32 cellular contexts compared by ENCODE assay signal in genomic region chr4:119641765-119642164, GRCh38. TPM values are rescaled to one million over a fixed set of nuclear protein-coding genes. Genes with fewer than 3 reads are reported as not detected.
DNase-seq lines count a peak whose midpoint lies in the region; ATAC-seq, FAIRE-seq and TF ChIP-seq lines count a peak whose summit lies in the region.
"Had no signal": no experiment of that assay in that cellular context is flagged by ENCODE, and none has a peak within 500 bp of the region (broad histone marks: within the 10 kb centered on the region; RNA-seq: fewer than 3 reads in every experiment).

No MANE protein-coding gene starts in this region.

- no peak overlapping the region for H2AFZ ChIP-seq in IMR-90 (replicated peaks; ENCODE audit: low read length, poor library complexity)

- H2AK9ac ChIP-seq in IMR-90 (replicated peaks; ENCODE audit: low read depth, low read length, poor library complexity) = no peak overlapping the region

- no peaks in the 10 kb centered on the region for H3K9me3 ChIP-seq in HEK293 (ENCODE audit: control insufficient read depth, insufficient read depth, low read depth, low read length)
- no peaks in the 10 kb centered on the region for H3K9me3 ChIP-seq in IMR-90 (ENCODE audit: control insufficient read depth, insufficient read depth, low read length)
- H3K9me3 ChIP-seq in Panc1 (ENCODE audit: control insufficient read depth, insufficient read depth, low read depth, low read length) = no peaks in the 10 kb centered on the region
- H3K9me3 ChIP-seq: A549; BE2C; BLaER1; BLaER1 treated with 17β-estradiol and CSF1 and Interleukin-3, amounts not matched to agents 10 nM and 100 nM; Caco-2 had no signal

- no peak for FAIRE-seq in D721Med (lab: Jason Lieb, UNC)
- FAIRE-seq: A204.1, A549 had no signal

- 0 out of 2 replicates have a peak, but pooled peaks cover 3% of the 10 kb centered on the region for H3K9me1 ChIP-seq in IMR-90 (ENCODE audit: insufficient read depth, low read length)

- no peak for TF ChIP-seq RAD21 in IMR-90 (IDR thresholded peaks at IDR 0.05; ENCODE audit: low read length)

- no peak overlapping the region for H2AK5ac ChIP-seq in IMR-90 (ENCODE audit: low read depth, low read length)

- CTCF ChIA-PET in HEK293 (lab: Yijun Ruan, JAX) (no interaction called here), IMR-90 (lab: Yijun Ruan, JAX) (no interaction called here), Panc1 (lab: Charles Lee) (no interaction called here)

- H3K4ac ChIP-seq in IMR-90 (ENCODE audit: low read depth, low read length) = no peak overlapping the region

- no peak overlapping the region for H4K91ac ChIP-seq in IMR-90 (ENCODE audit: insufficient read depth, low read depth, low read length)

- no peaks in the 10 kb centered on the region for H3K27me3 ChIP-seq in IMR-90 (ENCODE audit: control insufficient read depth, insufficient read depth, low read length)
- H3K27me3 ChIP-seq in Panc1 (ENCODE audit: control insufficient read depth, insufficient read depth, low read length) = no peaks in the 10 kb centered on the region
- H3K27me3 ChIP-seq: BE2C; BLaER1; BLaER1 treated with 17β-estradiol and CSF1 and Interleukin-3, amounts not matched to agents 10 nM and 100 nM had no signal

- no peak for TF ChIP-seq POLR2A in IMR-90 (IDR thresholded peaks at IDR 0.05; ENCODE audit: low read depth, low read length)

- H3K23ac ChIP-seq in IMR-90 (ENCODE audit: low read depth, low read length) = no peak overlapping the region

- TF ChIP-seq CTCF in HEK293 (tag by site-specific recombination; IDR thresholded peaks at IDR 0.05) = no peak
- TF ChIP-seq CTCF in IMR-90 (conservative IDR thresholded peaks at IDR 0.05; ENCODE audit: low read depth, low read length) = no peak
- TF ChIP-seq CTCF in Panc1 (IDR thresholded peaks at IDR 0.05) = no peak
- TF ChIP-seq CTCF in D721Med (IDR thresholded peaks at IDR 0.05; ENCODE audit: insufficient read depth, missing control alignments) = no peak

- intact Hi-C loops in IMR-90 (cut with micrococcal nuclease) = no loop called here
- intact Hi-C loops in Panc1 (cut with micrococcal nuclease; ENCODE audit: unreplicated experiment) = no loop called here

- no peak overlapping the region for H2BK120ac ChIP-seq in IMR-90 (ENCODE audit: low read depth, low read length)

- no peak overlapping the region for H2BK5ac ChIP-seq in IMR-90 (ENCODE audit: low read depth, low read length, poor library complexity, severe bottlenecking)

- H3K56ac ChIP-seq in IMR-90 (ENCODE audit: extremely low read depth, insufficient read depth, low read length) = no peak overlapping the region

- H2BK15ac ChIP-seq in IMR-90 (ENCODE audit: low read depth, low read length) = no peak overlapping the region

- in situ Hi-C loops in IMR-90 (cut with MboI; ENCODE audit: low sequenced_read_pairs) (no loop called here), Panc1 (cut with HindIII; ENCODE audit: low pct_unique_long_range_greater_than_20kb, low sequenced_read_pairs) (no loop called here)

- H3K9ac ChIP-seq in IMR-90 (ENCODE audit: low read depth, low read length) = no peak overlapping the region
- H3K9ac ChIP-seq: BLaER1; BLaER1 treated with 17β-estradiol and CSF1 and Interleukin-3, amounts not matched to agents 10 nM and 100 nM had no signal

- ATAC-seq in IMR-90 (ENCODE audit: low read depth) = no peak
- ATAC-seq in Panc1 = no peak
- ATAC-seq in GM19035 (IDR thresholded peaks at IDR 0.05; ENCODE audit: unreplicated experiment) = no peak
- ATAC-seq: A549; CD8-positive, alpha-beta T cell had no signal

- 0 out of 4 replicates have a peak, but pooled peaks cover 0 to 4% of the 10 kb centered on the region in 2 experiments for H3K79me1 ChIP-seq in IMR-90 (ENCODE audit: low read depth in 1 of 2, low read length in 2 of 2)

- no TSS peak for BruUV-seq in IMR-90 (replicated peaks; lab: Mats Ljungman, UMichigan)
- BruUV-seq in Panc1 (replicated peaks; lab: Mats Ljungman, UMichigan) = no TSS peak

- dilution Hi-C loops in IMR-90 (cut with HindIII; ENCODE audit: low sequenced_read_pairs, unreplicated experiment) = no loop called here

- H3K4me1 ChIP-seq in HEK293 (ENCODE audit: control insufficient read depth, insufficient read depth, low read length) (no peaks in the 10 kb centered on the region; the same call in 1 of the 2 replicates), IMR-90 (ENCODE audit: control insufficient read depth, insufficient read depth, low read length) (peaks cover 16% of the 10 kb centered on the region), Panc1 (ENCODE audit: control insufficient read depth, insufficient read depth, low read length) (peaks cover 4% of the 10 kb centered on the region; the same call in 1 of the 2 replicates)
- H3K4me1 ChIP-seq: A549, BE2C, BLaER1 had no signal

- no peak overlapping the region for H4K8ac ChIP-seq in IMR-90 (ENCODE audit: low read depth in 2 of 2, low read length in 2 of 2)

- no peak overlapping the region for H3K4me3 ChIP-seq in HEK293 (ENCODE audit: low read depth, low read length)
- no peak overlapping the region for H3K4me3 ChIP-seq in IMR-90 (ENCODE audit: insufficient read depth, low read depth, low read length)
- H3K4me3 ChIP-seq in Panc1 (ENCODE audit: low read depth in 2 of 2, low read length in 2 of 2) = no peak overlapping the region
- H3K4me3 ChIP-seq: A549; BLaER1; BLaER1 treated with 17β-estradiol and CSF1 and Interleukin-3, amounts not matched to agents 10 nM and 100 nM had no signal

- no peak overlapping the region for H3K27ac ChIP-seq in HEK293 (ENCODE audit: extremely low read depth, low read depth, low read length)
- H3K27ac ChIP-seq in IMR-90 (ENCODE audit: insufficient read depth, low read length) = no peak overlapping the region
- peak overlapping the region; percentile 44; the same call in 1 of the 2 replicates for H3K27ac ChIP-seq in Panc1 (ENCODE audit: low read length)
- H3K27ac ChIP-seq: 22Rv1; A549; BLaER1; BLaER1 treated with 17β-estradiol and CSF1 and Interleukin-3, amounts not matched to agents 10 nM and 100 nM; C4-2B had no signal

- H4K5ac ChIP-seq in IMR-90 (ENCODE audit: low read depth, low read length) = no peak overlapping the region

- H3K14ac ChIP-seq in IMR-90 (replicated peaks; ENCODE audit: low read depth, low read length) = no peak overlapping the region

- POLR2A ChIA-PET in HEK293 (lab: Yijun Ruan, JAX) (no interaction called here), IMR-90 (lab: Charles Lee; ENCODE audit: unreplicated experiment) (no interaction called here), Panc1 (lab: Charles Lee) (no interaction called here)

- H3K4me2 ChIP-seq in IMR-90 (ENCODE audit: low read depth, low read length) = no peak overlapping the region
- H3K4me2 ChIP-seq: A549; BLaER1; BLaER1 treated with 17β-estradiol and CSF1 and Interleukin-3, amounts not matched to agents 10 nM and 100 nM had no signal

- H4K20me1 ChIP-seq in IMR-90 (ENCODE audit: insufficient read depth, low read length) = no peaks in the 10 kb centered on the region
- H4K20me1 ChIP-seq: BLaER1; BLaER1 treated with 17β-estradiol and CSF1 and Interleukin-3, amounts not matched to agents 10 nM and 100 nM had no signal

- H3K36me3 ChIP-seq in HEK293 (ENCODE audit: control insufficient read depth in 2 of 2, insufficient read depth in 1 of 2, low read length in 2 of 2) (no peaks in the 10 kb centered on the region), IMR-90 (ENCODE audit: control insufficient read depth, insufficient read depth, low read length) (no peaks in the 10 kb centered on the region), Panc1 (ENCODE audit: control insufficient read depth, insufficient read depth, low read length) (no peaks in the 10 kb centered on the region)
- H3K36me3 ChIP-seq: BE2C; BLaER1; BLaER1 treated with 17β-estradiol and CSF1 and Interleukin-3, amounts not matched to agents 10 nM and 100 nM had no signal

- peak overlapping the region; percentile 19; the same call in 1 of the 2 replicates for H3K18ac ChIP-seq in IMR-90 (ENCODE audit: low read depth, low read length)

- no peak overlapping the region for H2BK20ac ChIP-seq in IMR-90 (ENCODE audit: low read depth, low read length)

- no peak for DNase-seq in IMR-90
- no peak for DNase-seq in Panc1 (ENCODE audit: low read depth, low spot score)
- no peak for DNase-seq in D721Med (ENCODE audit: insufficient read length, low spot score)
- no peak for DNase-seq in cerebellum (ENCODE audit: low spot score)
- DNase-seq: 8988T; ACHN; AML-193; BE2C; C1 segment of cervical spinal cord; Caco-2; Calu3; CD4-positive, alpha-beta memory T cell; CD4-positive, alpha-beta T cell; CD4-positive, CD25-positive, alpha-beta regulatory T cell; CD8-positive, alpha-beta memory T cell; CD8-positive, alpha-beta T cell; COR-L47; DMS 273 treated with DMSO at 0.1 percent for 48 hours; DMS153; DMS53; DMS79; DMS79 treated with DMSO at 0.1 percent for 48 hours; DND-41; EL had no signal

TF ChIP-seq in HEK293, 187 proteins besides CTCF, POLR2A, EP300 and RAD21:
- no peak for TF ChIP-seq OSR2 (tag by site-specific recombination; IDR thresholded peaks at IDR 0.05)
- TF ChIP-seq ZNF549 (tag by site-specific recombination; IDR thresholded peaks at IDR 0.05) = peak; percentile 95
TF ChIP-seq in HEK293: peak in this region for 1.

TF ChIP-seq in IMR-90, 13 proteins besides CTCF, POLR2A, EP300 and RAD21 (continues in another document):
- no peak for TF ChIP-seq RFX5 (IDR thresholded peaks at IDR 0.05; ENCODE audit: low read depth, low read length)
- TF ChIP-seq CEBPB (IDR thresholded peaks at IDR 0.05; ENCODE audit: low read depth, low read length) = no peak
- TF ChIP-seq NFE2L2 (IDR thresholded peaks at IDR 0.05; ENCODE audit: low read depth, low read length) = no peak
- TF ChIP-seq BHLHE40 (IDR thresholded peaks at IDR 0.05; ENCODE audit: low read depth, low read length) = no peak
- no peak for TF ChIP-seq FOS (IDR thresholded peaks at IDR 0.05; ENCODE audit: low read depth, low read length)
- TF ChIP-seq MXI1 (IDR thresholded peaks at IDR 0.05; ENCODE audit: borderline replicate concordance, low read depth, low read length) = no peak
- TF ChIP-seq, protein P1, sequence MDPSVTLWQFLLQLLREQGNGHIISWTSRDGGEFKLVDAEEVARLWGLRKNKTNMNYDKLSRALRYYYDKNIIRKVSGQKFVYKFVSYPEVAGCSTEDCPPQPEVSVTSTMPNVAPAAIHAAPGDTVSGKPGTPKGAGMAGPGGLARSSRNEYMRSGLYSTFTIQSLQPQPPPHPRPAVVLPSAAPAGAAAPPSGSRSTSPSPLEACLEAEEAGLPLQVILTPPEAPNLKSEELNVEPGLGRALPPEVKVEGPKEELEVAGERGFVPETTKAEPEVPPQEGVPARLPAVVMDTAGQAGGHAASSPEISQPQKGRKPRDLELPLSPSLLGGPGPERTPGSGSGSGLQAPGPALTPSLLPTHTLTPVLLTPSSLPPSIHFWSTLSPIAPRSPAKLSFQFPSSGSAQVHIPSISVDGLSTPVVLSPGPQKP (IDR thresholded peaks at IDR 0.05; ENCODE audit: borderline replicate concordance, low read depth, low read length) = no peak

RNA-seq across cellular contexts. Expression of gene PDE5A, which starts 13.2 kb away (rescaled TPM):
- total RNA-seq in IMR-90 (2012; rRNA removed) (567 and 770 TPM in 2 replicates), Panc1 (2021; ENCODE audit: unreplicated experiment) (114 TPM), cerebellum (48.7 TPM)
- 71.5 and 101 TPM in 2 replicates for polyA plus RNA-seq in IMR-90 (2012; rRNA removed)
- 25.9 and 36.3 TPM in 2 replicates for polyA plus RNA-seq in IMR-90 (2012; cell fraction: cytosol; rRNA removed)
- 34.7 and 324 TPM in 2 replicates for polyA plus RNA-seq in IMR-90 (2012; cell fraction: nucleus; rRNA removed; ENCODE audit: low replicate concordance)
- polyA plus RNA-seq in Panc1 (2012; ENCODE audit: insufficient read length) = 40.8 TPM
